31 cellular contexts compared by ENCODE assay signal in the genomic region with DNA sequence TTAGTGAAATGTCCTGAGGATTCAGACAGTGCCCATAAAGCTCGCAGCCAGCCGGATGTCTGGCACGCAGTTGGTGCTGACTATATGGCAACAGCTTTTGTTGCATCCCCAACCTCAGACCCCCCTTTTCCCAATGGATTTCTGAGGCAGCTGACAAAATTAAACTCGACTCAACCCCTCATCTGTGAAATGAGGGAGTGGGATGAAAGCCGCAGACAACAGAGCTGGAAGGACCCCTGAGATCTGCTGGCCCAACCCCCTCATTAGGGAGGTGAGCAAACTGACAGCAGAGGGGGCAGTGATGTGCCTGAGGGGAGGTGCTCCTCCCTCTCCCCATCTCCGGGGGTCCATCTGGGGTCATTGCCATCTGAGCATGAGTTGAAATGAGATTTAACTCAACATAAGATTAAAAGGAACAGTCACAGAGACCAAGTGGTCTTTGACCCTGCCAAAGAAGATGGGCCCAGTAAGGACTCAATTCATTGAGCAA. TPM values are rescaled to one million over a fixed set of nuclear protein-coding genes. Genes with fewer than 3 reads are reported as not detected.
"Had no signal": no experiment of that assay in that cellular context is flagged by ENCODE, and none has a peak within 500 bp of the region (broad histone marks: within the 10 kb centered on the region; RNA-seq: fewer than 3 reads in every experiment).

No MANE protein-coding gene starts in this region.

- H3K9me3 Mint-ChIP-seq: activated naive CD4-positive, alpha-beta T cell treated with anti-CD3 and anti-CD28 coated beads, Interleukin-2, amount 50 U/mL, for 72 hours; activated T-cell treated with anti-CD3 and anti-CD28 coated beads, Interleukin-2, amount 50 U/mL, for 72 hours; natural killer cell; stimulated activated memory B cell treated with anti-CD40 and anti-IgM and Interleukin-4, amounts not matched to agents 10 μg/mL and 1 μg/mL and 100 μg/mL, for 72 hours; stimulated activated naive CD8-positive, alpha-beta T cell treated with anti-CD3 and anti-CD28 coated beads, Interleukin-15, amount 100 ng/mL, for 72 hours; T-cell; T-helper 2 cell treated with Interferon-gamma antibody and Interleukin-4, amounts not matched to agents 5 μg/mL and 100 μg/mL, for 36 hours had no signal

- H3K27ac ChIP-seq: cardiac muscle cell, esophagus muscularis mucosa, foreskin keratinocyte, heart right ventricle, left lung, lower lobe of right lung, neutrophil, ovary, sigmoid colon, tibial artery had no signal

- DNase-seq: activated CD4-positive, alpha-beta T cell treated with anti-CD3 and anti-CD28 coated beads for 36 hours; activated CD4-positive, CD25-positive, alpha-beta regulatory T cell; activated CD8-positive, alpha-beta memory T cell treated with anti-CD3 and anti-CD28 coated beads, Interleukin-2, amount 10 ng/mL, durations not matched to agents 7 days and 5 days; activated CD8-positive, alpha-beta T cell treated with anti-CD3 and anti-CD28 coated beads, Interleukin-2, amount 10 ng/mL, durations not matched to agents 7 days and 5 days; activated naive CD4-positive, alpha-beta T cell; activated T-cell treated with anti-CD3 and anti-CD28 coated beads for 4 hours; activated T-cell treated with anti-CD3 and anti-CD28 coated beads, Interleukin-2, amount 50 U/mL, for 72 hours; anterior cingulate cortex; cortex of kidney; foreskin keratinocyte; heart right ventricle; left lung; lower lobe of right lung; mesenchymal stem cell; natural killer cell; ovary; sigmoid colon; small intestine; stimulated activated CD4-positive, alpha-beta T cell treated with anti-CD3 and anti-CD28 coated beads, Interleukin-4, amount 100 ng/mL, for 4 hours; stimulated activated CD8-positive, alpha-beta memory T cell treated with anti-CD3 and anti-CD28 coated beads, Interleukin-4, amount 100 ng/mL, for 48 hours; stimulated activated naive CD8-positive, alpha-beta T cell treated with anti-CD3 and anti-CD28 coated beads, Interleukin-15, amount 100 ng/mL, for 72 hours; T-cell; tibial artery had no signal

- H3K27me3 Mint-ChIP-seq: progenitor cell of endocrine pancreas had no signal

- H3K4me1 Mint-ChIP-seq: activated CD4-positive, alpha-beta T cell treated with anti-CD3 and anti-CD28 coated beads for 36 hours; activated CD8-positive, alpha-beta memory T cell treated with anti-CD3 and anti-CD28 coated beads, Interleukin-2, amount 10 ng/mL, durations not matched to agents 7 days and 5 days; natural killer cell; stimulated activated memory B cell treated with anti-CD40 and anti-IgM and Interleukin-4, amounts not matched to agents 10 μg/mL and 1 μg/mL and 100 μg/mL, for 72 hours; stimulated activated naive CD8-positive, alpha-beta T cell treated with anti-CD3 and anti-CD28 coated beads, Interleukin-15, amount 100 ng/mL, for 72 hours; T-cell had no signal

- H3K27ac Mint-ChIP-seq: activated CD4-positive, alpha-beta T cell treated with anti-CD3 and anti-CD28 coated beads for 36 hours; activated CD8-positive, alpha-beta memory T cell treated with anti-CD3 and anti-CD28 coated beads, Interleukin-2, amount 10 ng/mL, durations not matched to agents 7 days and 5 days; activated CD8-positive, alpha-beta T cell treated with anti-CD3 and anti-CD28 coated beads, Interleukin-2, amount 10 ng/mL, durations not matched to agents 7 days and 5 days; activated naive CD4-positive, alpha-beta T cell treated with anti-CD3 and anti-CD28 coated beads, Interleukin-2, amount 50 U/mL, for 72 hours; activated T-cell treated with anti-CD3 and anti-CD28 coated beads, Interleukin-2, amount 50 U/mL, for 72 hours; natural killer cell; progenitor cell of endocrine pancreas; stimulated activated memory B cell treated with anti-CD40 and anti-IgM and Interleukin-4, amounts not matched to agents 10 μg/mL and 1 μg/mL and 100 μg/mL, for 72 hours; stimulated activated naive CD8-positive, alpha-beta T cell treated with anti-CD3 and anti-CD28 coated beads, Interleukin-15, amount 100 ng/mL, for 72 hours; T-cell; T-helper 2 cell treated with Interferon-gamma antibody and Interleukin-4, amounts not matched to agents 5 μg/mL and 100 μg/mL, for 36 hours had no signal

- H3K4me3 Mint-ChIP-seq: activated CD4-positive, alpha-beta T cell treated with anti-CD3 and anti-CD28 coated beads for 36 hours; activated CD8-positive, alpha-beta memory T cell treated with anti-CD3 and anti-CD28 coated beads, Interleukin-2, amount 10 ng/mL, durations not matched to agents 7 days and 5 days; activated CD8-positive, alpha-beta T cell treated with anti-CD3 and anti-CD28 coated beads, Interleukin-2, amount 10 ng/mL, durations not matched to agents 7 days and 5 days; activated T-cell treated with anti-CD3 and anti-CD28 coated beads, Interleukin-2, amount 50 U/mL, for 72 hours; natural killer cell; stimulated activated memory B cell treated with anti-CD40 and anti-IgM and Interleukin-4, amounts not matched to agents 10 μg/mL and 1 μg/mL and 100 μg/mL, for 72 hours; stimulated activated naive CD8-positive, alpha-beta T cell treated with anti-CD3 and anti-CD28 coated beads, Interleukin-15, amount 100 ng/mL, for 72 hours; T-cell; T-helper 2 cell treated with Interferon-gamma antibody and Interleukin-4, amounts not matched to agents 5 μg/mL and 100 μg/mL, for 36 hours had no signal

- H3K36me3 Mint-ChIP-seq: activated CD8-positive, alpha-beta memory T cell treated with anti-CD3 and anti-CD28 coated beads, Interleukin-2, amount 10 ng/mL, durations not matched to agents 7 days and 5 days; activated naive CD4-positive, alpha-beta T cell treated with anti-CD3 and anti-CD28 coated beads, Interleukin-2, amount 50 U/mL, for 72 hours; natural killer cell; stimulated activated memory B cell treated with anti-CD40 and anti-IgM and Interleukin-4, amounts not matched to agents 10 μg/mL and 1 μg/mL and 100 μg/mL, for 72 hours; T-cell had no signal

RNA-seq across cellular contexts. Expression of a gene that starts 40.3 kb away (rescaled TPM):
- total RNA-seq: activated CD4-positive, alpha-beta T cell treated with anti-CD3 and anti-CD28 coated beads for 36 hours; activated naive CD4-positive, alpha-beta T cell treated with anti-CD3 and anti-CD28 coated beads, Interleukin-2, amount 50 U/mL, for 72 hours; activated T-cell treated with anti-CD3 and anti-CD28 coated beads, Interleukin-2, amount 50 U/mL, for 72 hours; esophagus muscularis mucosa; foreskin keratinocyte; left lung; lower lobe of right lung; natural killer cell; ureter had no signal
